1 cellular context compared by ENCODE assay signal in genomic region chr7:15407910-15408309, GRCh38.
TF ChIP-seq lines count a peak whose summit lies in the region.

No MANE protein-coding gene starts in this region.

TF ChIP-seq in GM23338, 12 proteins besides CTCF, POLR2A, EP300 and RAD21 (continued from another document):
- no peak for TF ChIP-seq ZNF462 (CRISPR knock-in tag; IDR thresholded peaks at IDR 0.05)
- TF ChIP-seq JUNB (IDR thresholded peaks at IDR 0.05; ENCODE audit: unreplicated experiment), result no peak
- TF ChIP-seq ZNF114 (CRISPR knock-in tag; IDR thresholded peaks at IDR 0.05), result no peak
- no peak for TF ChIP-seq STAT1 (IDR thresholded peaks at IDR 0.05; ENCODE audit: unreplicated experiment)
- no peak for TF ChIP-seq EZH2 (IDR thresholded peaks at IDR 0.05; ENCODE audit: low read depth, unreplicated experiment)
TF ChIP-seq in GM23338: peak in this region for 0.
